ENCODE assay signal across 19 cellular contexts in genomic region chr11:18000760-18001159, GRCh38. TPM values are rescaled to one million over a fixed set of nuclear protein-coding genes. Genes with fewer than 3 reads are reported as not detected.
DNase-seq lines count a peak whose midpoint lies in the region; ATAC-seq and TF ChIP-seq lines count a peak whose summit lies in the region.
"Had no signal": no experiment of that assay in that cellular context is flagged by ENCODE, and none has a peak within 500 bp of the region (broad histone marks: within the 10 kb centered on the region; RNA-seq: fewer than 3 reads in every experiment).

No MANE protein-coding gene starts in this region.

- CTCF ChIA-PET in T-cell (lab: Charles Lee): interaction anchor here in 1 of 2 donors (0.7 kb wide), 1 partner anchor 8 kb away, joined by 3 read pairs; no protein-coding TSS in a partner anchor

- no peaks in the 10 kb centered on the region for H3K27me3 Mint-ChIP-seq in T-cell
- H3K27me3 Mint-ChIP-seq: activated B cell treated with CpG ODN at 0.5 μM for 24 hours; activated T-helper 17 cell treated with anti-CD3 and anti-CD28 coated beads, Interleukin-2, amount 50 U/mL, for 72 hours had no signal

- TF ChIP-seq CTCF in foreskin fibroblast (IDR thresholded peaks at IDR 0.05; ENCODE audit: low read depth, low read length): no peak

- peak; percentile 31 for DNase-seq in DMS53 (lab: John Stamatoyannopoulos, UW)
- DNase-seq in DMS53 treated with DMSO at 0.1 percent for 48 hours (lab: John Stamatoyannopoulos, UW; ENCODE audit: unreplicated experiment): no peak
- no peak for DNase-seq in foreskin fibroblast
- DNase-seq in midbrain (lab: John Stamatoyannopoulos, UW): no peak
- no peak for DNase-seq in T-cell
- DNase-seq in NCI-H524 (lab: John Stamatoyannopoulos, UW): no peak
- DNase-seq: activated B cell treated with CpG ODN at 0.5 μM for 24 hours, NCI-H1436, NCI-H2171 treated with DMSO at 0.1 percent for 48 hours, psoas muscle had no signal

- H3K4me3 Mint-ChIP-seq in T-cell: no peak overlapping the region
- H3K4me3 Mint-ChIP-seq: activated B cell treated with CpG ODN at 0.5 μM for 24 hours; activated T-helper 17 cell treated with anti-CD3 and anti-CD28 coated beads, Interleukin-2, amount 50 U/mL, for 72 hours; mesothelial cell of epicardium; neural crest cell; T-helper 2 cell treated with Interferon-gamma antibody and Interleukin-4, amounts not matched to agents 5 μg/mL and 100 μg/mL, for 36 hours had no signal

- POLR2A ChIA-PET in T-cell (lab: Charles Lee): no interaction called here

- H3K27ac Mint-ChIP-seq in T-cell: no peak overlapping the region
- H3K27ac Mint-ChIP-seq: activated B cell treated with CpG ODN at 0.5 μM for 24 hours; activated T-helper 17 cell treated with anti-CD3 and anti-CD28 coated beads, Interleukin-2, amount 50 U/mL, for 72 hours; mesothelial cell of epicardium; T-helper 2 cell treated with Interferon-gamma antibody and Interleukin-4, amounts not matched to agents 5 μg/mL and 100 μg/mL, for 36 hours had no signal

- no peak overlapping the region for H3K4me3 ChIP-seq in foreskin fibroblast (ENCODE audit: low read depth in 1 of 2, low read length in 2 of 2)
- H3K4me3 ChIP-seq: breast epithelium, psoas muscle had no signal

- H3K36me3 Mint-ChIP-seq in T-cell: peaks cover 76% of the 10 kb centered on the region

- H3K4me1 Mint-ChIP-seq in T-cell: peaks cover 0 to 12% (median 9%) of the 10 kb centered on the region in 3 donors
- H3K4me1 Mint-ChIP-seq: activated B cell treated with CpG ODN at 0.5 μM for 24 hours; activated T-helper 17 cell treated with anti-CD3 and anti-CD28 coated beads, Interleukin-2, amount 50 U/mL, for 72 hours; mesothelial cell of epicardium; neural crest cell had no signal

- H3K9me3 Mint-ChIP-seq in T-cell: no peaks in the 10 kb centered on the region
- H3K9me3 Mint-ChIP-seq: activated B cell treated with CpG ODN at 0.5 μM for 24 hours; activated T-helper 17 cell treated with anti-CD3 and anti-CD28 coated beads, Interleukin-2, amount 50 U/mL, for 72 hours; mesothelial cell of epicardium; neural crest cell; T-helper 2 cell treated with Interferon-gamma antibody and Interleukin-4, amounts not matched to agents 5 μg/mL and 100 μg/mL, for 36 hours had no signal

- ATAC-seq in HG02759 (IDR thresholded peaks at IDR 0.05; ENCODE audit: unreplicated experiment): peak; percentile 85
- ATAC-seq in HG03432 (IDR thresholded peaks at IDR 0.05; ENCODE audit: unreplicated experiment): peak; percentile 68
- no peak for ATAC-seq in T-cell (replicated peaks in 1 of 4)
- ATAC-seq: activated T-helper 17 cell treated with anti-CD3 and anti-CD28 coated beads, Interleukin-2, amount 50 U/mL, for 72 hours; Panc1; psoas muscle had no signal

RNA-seq across cellular contexts. Expression of gene SERGEF, which starts 12.1 kb away (rescaled TPM):
- total RNA-seq in T-cell: 10 to 100 TPM; 45.9 to 59.1 (median 55.9) TPM

RNA-seq across cellular contexts. Expression of gene TPH1, which starts 45.3 kb away (rescaled TPM):
- total RNA-seq in T-cell: 1 to 10 TPM in 3 of 5 donors, under 1 TPM in 2; 0.38 to 1.3 (median 1.1) TPM
- total RNA-seq: SK-MEL-5 had no signal

Comparison
In these comparisons a context has a peak if more than half of its experiments do, and no peak if none do; other contexts are left out.
1. ATAC-seq: peak in HG02759 (single experiment) and HG03432 (single experiment); none in T-cell (0 of 4).